14 cellular contexts compared by ENCODE assay signal in the genomic region with DNA sequence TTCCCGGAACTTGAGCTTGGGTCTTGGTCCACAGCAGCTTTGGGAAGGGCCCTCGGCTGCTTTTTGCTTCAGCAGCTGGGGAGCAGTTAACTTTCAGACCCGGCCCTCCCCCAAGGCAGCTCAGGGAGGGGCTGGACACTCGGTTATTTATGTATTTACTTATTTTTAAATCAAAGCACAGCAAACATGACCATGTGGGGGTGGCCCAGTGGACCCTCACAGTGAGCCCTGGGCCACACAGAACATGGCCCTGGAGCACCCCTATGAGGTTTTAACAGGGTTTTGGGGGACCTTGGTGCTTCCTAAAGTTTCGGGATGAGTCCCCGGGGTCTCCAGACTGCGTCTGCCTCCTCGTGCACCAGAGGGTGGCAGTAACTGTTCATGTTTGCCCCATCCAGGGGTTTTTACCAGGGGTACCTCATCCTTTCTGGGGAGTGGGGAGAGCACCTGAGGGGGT. TPM values are rescaled to one million over a fixed set of nuclear protein-coding genes. Genes with fewer than 3 reads are reported as not detected.
DNase-seq lines count a peak whose midpoint lies in the region; ATAC-seq and TF ChIP-seq lines count a peak whose summit lies in the region.
"Had no signal": no experiment of that assay in that cellular context is flagged by ENCODE, and none has a peak within 500 bp of the region (broad histone marks: within the 10 kb centered on the region; RNA-seq: fewer than 3 reads in every experiment).

No MANE protein-coding gene starts in this region.

- H3K27ac ChIP-seq in HEK293 (ENCODE audit: extremely low read depth, low read depth, low read length) = no peak overlapping the region
- H3K27ac ChIP-seq: prostate gland, thyroid gland had no signal

- H3K9me3 Mint-ChIP-seq in nephron progenitor cell = peaks cover 5% of the 10 kb centered on the region

- no peaks in the 10 kb centered on the region for H3K36me3 Mint-ChIP-seq in nephron progenitor cell (ENCODE audit: low read depth)

- H3K4me3 ChIP-seq in HEK293 (ENCODE audit: low read depth, low read length) = no peak overlapping the region
- H3K4me3 ChIP-seq: prostate gland, thyroid gland had no signal

- CTCF ChIA-PET in HEK293 (lab: Yijun Ruan, JAX) = interaction anchor here (0.6 kb wide), 1 partner anchor 140 kb away, joined by 3 read pairs; no protein-coding TSS in a partner anchor

- H3K9me3 ChIP-seq in HEK293 (ENCODE audit: control insufficient read depth, insufficient read depth, low read depth, low read length) = no peaks in the 10 kb centered on the region
- H3K9me3 ChIP-seq: prostate gland, thyroid gland had no signal

- ATAC-seq in GM19467 (IDR thresholded peaks at IDR 0.05; ENCODE audit: unreplicated experiment) = no peak
- ATAC-seq: activated CD8-positive, alpha-beta T cell treated with anti-CD3 and anti-CD28 coated beads, Interleukin-2, amount 10 ng/mL, durations not matched to agents 7 days and 5 days had no signal

- no peak for TF ChIP-seq CTCF in HEK293 (tag by site-specific recombination; IDR thresholded peaks at IDR 0.05)
- TF ChIP-seq CTCF in nephron progenitor cell (IDR thresholded peaks at IDR 0.05) = no peak

- peaks cover 33% of the 10 kb centered on the region for H3K27me3 Mint-ChIP-seq in nephron progenitor cell (ENCODE audit: low read depth, poor library complexity)

- no peaks in the 10 kb centered on the region for H3K4me1 ChIP-seq in HEK293 (ENCODE audit: control insufficient read depth, insufficient read depth, low read length)
- H3K4me1 ChIP-seq: prostate gland, thyroid gland had no signal

- peak; percentile 41 for DNase-seq in DMS 273 treated with DMSO at 0.1 percent for 48 hours (lab: John Stamatoyannopoulos, UW)
- peak; percentile 26 for DNase-seq in dermis blood vessel endothelial cell
- DNase-seq in nephron progenitor cell = peak; percentile 1
- no peak for DNase-seq in activated CD4-positive, alpha-beta T cell treated with anti-CD3 and anti-CD28 coated beads, Interleukin-2, amount 50 U/mL, for 4 hours
- DNase-seq in medulla oblongata (ENCODE audit: extremely low spot score) = no peak
- DNase-seq: activated CD8-positive, alpha-beta T cell treated with anti-CD3 and anti-CD28 coated beads, Interleukin-2, amount 10 ng/mL, durations not matched to agents 7 days and 5 days; amniotic stem cell; thyroid gland had no signal

- no peaks in the 10 kb centered on the region for H3K36me3 ChIP-seq in HEK293 (ENCODE audit: control insufficient read depth in 2 of 2, insufficient read depth in 1 of 2, low read length in 2 of 2)
- H3K36me3 ChIP-seq: prostate gland, thyroid gland had no signal

- no peak overlapping the region for H3K27ac Mint-ChIP-seq in nephron progenitor cell
- H3K27ac Mint-ChIP-seq: activated CD8-positive, alpha-beta T cell treated with anti-CD3 and anti-CD28 coated beads, Interleukin-2, amount 10 ng/mL, durations not matched to agents 7 days and 5 days had no signal

- H3K4me3 Mint-ChIP-seq in nephron progenitor cell = no peak overlapping the region
- H3K4me3 Mint-ChIP-seq: activated CD8-positive, alpha-beta T cell treated with anti-CD3 and anti-CD28 coated beads, Interleukin-2, amount 10 ng/mL, durations not matched to agents 7 days and 5 days had no signal

- no peaks in the 10 kb centered on the region for H3K4me1 Mint-ChIP-seq in nephron progenitor cell

- POLR2A ChIA-PET in HEK293 (lab: Yijun Ruan, JAX) = no interaction called here

TF ChIP-seq in HEK293, 187 proteins besides CTCF, POLR2A, EP300 and RAD21:
- TF ChIP-seq ZNF654 (tag by site-specific recombination; IDR thresholded peaks at IDR 0.05; ENCODE audit: low read depth) (peak; percentile 6; the same call in 1 of the 2 replicates), REPIN1 (tag by site-specific recombination; IDR thresholded peaks at IDR 0.05; ENCODE audit: low read depth) (no peak), ZNF707 (tag by site-specific recombination; IDR thresholded peaks at IDR 0.05) (no peak), ZNF624 (tag by site-specific recombination; IDR thresholded peaks at IDR 0.05) (no peak), GLIS2 (tag by site-specific recombination; IDR thresholded peaks at IDR 0.05) (peak; percentile 41; the same call in 1 of the 2 replicates), ZNF335 (tag by site-specific recombination; conservative IDR thresholded peaks at IDR 0.05) (no peak), ZNF169 (tag by site-specific recombination; IDR thresholded peaks at IDR 0.05) (no peak), BCL11A (tag by site-specific recombination; IDR thresholded peaks at IDR 0.05; ENCODE audit: low read depth) (peak; percentile 30; the same call in 1 of the 2 replicates), ZNF248 (tag by site-specific recombination; IDR thresholded peaks at IDR 0.05) (no peak), ZNF174 (tag by site-specific recombination; IDR thresholded peaks at IDR 0.05) (no peak), ZBTB48 (tag by site-specific recombination; IDR thresholded peaks at IDR 0.05) (no peak), FEZF1 (tag by site-specific recombination; IDR thresholded peaks at IDR 0.05) (no peak)
- TF ChIP-seq, protein P1, sequence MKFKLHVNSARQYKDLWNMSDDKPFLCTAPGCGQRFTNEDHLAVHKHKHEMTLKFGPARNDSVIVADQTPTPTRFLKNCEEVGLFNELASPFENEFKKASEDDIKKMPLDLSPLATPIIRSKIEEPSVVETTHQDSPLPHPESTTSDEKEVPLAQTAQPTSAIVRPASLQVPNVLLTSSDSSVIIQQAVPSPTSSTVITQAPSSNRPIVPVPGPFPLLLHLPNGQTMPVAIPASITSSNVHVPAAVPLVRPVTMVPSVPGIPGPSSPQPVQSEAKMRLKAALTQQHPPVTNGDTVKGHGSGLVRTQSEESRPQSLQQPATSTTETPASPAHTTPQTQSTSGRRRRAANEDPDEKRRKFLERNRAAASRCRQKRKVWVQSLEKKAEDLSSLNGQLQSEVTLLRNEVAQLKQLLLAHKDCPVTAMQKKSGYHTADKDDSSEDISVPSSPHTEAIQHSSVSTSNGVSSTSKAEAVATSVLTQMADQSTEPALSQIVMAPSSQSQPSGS (tag by site-specific recombination; IDR thresholded peaks at IDR 0.05; ENCODE audit: low read depth) = no peak
- TF ChIP-seq, protein P2, sequence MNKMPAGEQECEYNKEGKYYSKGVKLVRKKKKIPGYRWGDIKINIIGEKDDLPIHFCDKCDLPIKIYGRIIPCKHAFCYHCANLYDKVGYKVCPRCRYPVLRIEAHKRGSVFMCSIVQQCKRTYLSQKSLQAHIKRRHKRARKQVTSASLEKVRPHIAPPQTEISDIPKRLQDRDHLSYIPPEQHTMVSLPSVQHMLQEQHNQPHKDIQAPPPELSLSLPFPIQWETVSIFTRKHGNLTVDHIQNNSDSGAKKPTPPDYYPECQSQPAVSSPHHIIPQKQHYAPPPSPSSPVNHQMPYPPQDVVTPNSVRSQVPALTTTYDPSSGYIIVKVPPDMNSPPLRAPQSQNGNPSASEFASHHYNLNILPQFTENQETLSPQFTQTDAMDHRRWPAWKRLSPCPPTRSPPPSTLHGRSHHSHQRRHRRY (tag by site-specific recombination; IDR thresholded peaks at IDR 0.05) = no peak
- TF ChIP-seq, protein P3, sequence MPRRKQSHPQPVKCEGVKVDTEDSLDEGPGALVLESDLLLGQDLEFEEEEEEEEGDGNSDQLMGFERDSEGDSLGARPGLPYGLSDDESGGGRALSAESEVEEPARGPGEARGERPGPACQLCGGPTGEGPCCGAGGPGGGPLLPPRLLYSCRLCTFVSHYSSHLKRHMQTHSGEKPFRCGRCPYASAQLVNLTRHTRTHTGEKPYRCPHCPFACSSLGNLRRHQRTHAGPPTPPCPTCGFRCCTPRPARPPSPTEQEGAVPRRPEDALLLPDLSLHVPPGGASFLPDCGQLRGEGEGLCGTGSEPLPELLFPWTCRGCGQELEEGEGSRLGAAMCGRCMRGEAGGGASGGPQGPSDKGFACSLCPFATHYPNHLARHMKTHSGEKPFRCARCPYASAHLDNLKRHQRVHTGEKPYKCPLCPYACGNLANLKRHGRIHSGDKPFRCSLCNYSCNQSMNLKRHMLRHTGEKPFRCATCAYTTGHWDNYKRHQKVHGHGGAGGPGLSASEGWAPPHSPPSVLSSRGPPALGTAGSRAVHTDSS (tag by site-specific recombination; IDR thresholded peaks at IDR 0.05) = no peak
- TF ChIP-seq, protein P4, sequence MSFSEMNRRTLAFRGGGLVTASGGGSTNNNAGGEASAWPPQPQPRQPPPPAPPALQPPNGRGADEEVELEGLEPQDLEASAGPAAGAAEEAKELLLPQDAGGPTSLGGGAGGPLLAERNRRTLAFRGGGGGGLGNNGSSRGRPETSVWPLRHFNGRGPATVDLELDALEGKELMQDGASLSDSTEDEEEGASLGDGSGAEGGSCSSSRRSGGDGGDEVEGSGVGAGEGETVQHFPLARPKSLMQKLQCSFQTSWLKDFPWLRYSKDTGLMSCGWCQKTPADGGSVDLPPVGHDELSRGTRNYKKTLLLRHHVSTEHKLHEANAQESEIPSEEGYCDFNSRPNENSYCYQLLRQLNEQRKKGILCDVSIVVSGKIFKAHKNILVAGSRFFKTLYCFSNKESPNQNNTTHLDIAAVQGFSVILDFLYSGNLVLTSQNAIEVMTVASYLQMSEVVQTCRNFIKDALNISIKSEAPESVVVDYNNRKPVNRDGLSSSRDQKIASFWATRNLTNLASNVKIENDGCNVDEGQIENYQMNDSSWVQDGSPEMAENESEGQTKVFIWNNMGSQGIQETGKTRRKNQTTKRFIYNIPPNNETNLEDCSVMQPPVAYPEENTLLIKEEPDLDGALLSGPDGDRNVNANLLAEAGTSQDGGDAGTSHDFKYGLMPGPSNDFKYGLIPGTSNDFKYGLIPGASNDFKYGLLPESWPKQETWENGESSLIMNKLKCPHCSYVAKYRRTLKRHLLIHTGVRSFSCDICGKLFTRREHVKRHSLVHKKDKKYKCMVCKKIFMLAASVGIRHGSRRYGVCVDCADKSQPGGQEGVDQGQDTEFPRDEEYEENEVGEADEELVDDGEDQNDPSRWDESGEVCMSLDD (tag by site-specific recombination; IDR thresholded peaks at IDR 0.05) = no peak

RNA-seq across cellular contexts. Expression of a gene that starts 26.6 kb away (rescaled TPM):
- not detected in 2 replicates for total RNA-seq in dermis blood vessel endothelial cell
- total RNA-seq: activated CD8-positive, alpha-beta T cell treated with anti-CD3 and anti-CD28 coated beads, Interleukin-2, amount 10 ng/mL, durations not matched to agents 7 days and 5 days; G401; H4; M059J; prostate gland; thyroid gland had no signal

RNA-seq across cellular contexts. Expression of a gene that starts 30.3 kb away (rescaled TPM):
- total RNA-seq in dermis blood vessel endothelial cell = not detected in 2 replicates
- total RNA-seq: activated CD8-positive, alpha-beta T cell treated with anti-CD3 and anti-CD28 coated beads, Interleukin-2, amount 10 ng/mL, durations not matched to agents 7 days and 5 days; M059J had no signal

RNA-seq across cellular contexts. Expression of a gene that starts 49.8 kb away (rescaled TPM):
- not detected in 2 replicates for total RNA-seq in dermis blood vessel endothelial cell
- total RNA-seq: G401, M059J had no signal

RNA-seq across cellular contexts. Expression of a gene that starts 54.1 kb away (rescaled TPM):
- 3.2 and 5.4 TPM in 2 replicates for total RNA-seq in dermis blood vessel endothelial cell

RNA-seq across cellular contexts. Expression of a gene that starts 54.7 kb away (rescaled TPM):
- total RNA-seq in dermis blood vessel endothelial cell = 29.3 and 44.6 TPM in 2 replicates

Comparison
In these comparisons a context has a peak if more than half of its experiments do, and no peak if none do; other contexts are left out.
1. DNase-seq: peak in DMS 273 treated with DMSO at 0.1 percent for 48 hours (single experiment), dermis blood vessel endothelial cell (single experiment) and nephron progenitor cell (single experiment); none in activated CD4-positive, alpha-beta T cell treated with anti-CD3 and anti-CD28 coated beads, Interleukin-2, amount 50 U/mL, for 4 hours (0 of 2) and medulla oblongata (single experiment).